Comparison of ENCODE assay signal across 1 cellular context in the genomic region with DNA sequence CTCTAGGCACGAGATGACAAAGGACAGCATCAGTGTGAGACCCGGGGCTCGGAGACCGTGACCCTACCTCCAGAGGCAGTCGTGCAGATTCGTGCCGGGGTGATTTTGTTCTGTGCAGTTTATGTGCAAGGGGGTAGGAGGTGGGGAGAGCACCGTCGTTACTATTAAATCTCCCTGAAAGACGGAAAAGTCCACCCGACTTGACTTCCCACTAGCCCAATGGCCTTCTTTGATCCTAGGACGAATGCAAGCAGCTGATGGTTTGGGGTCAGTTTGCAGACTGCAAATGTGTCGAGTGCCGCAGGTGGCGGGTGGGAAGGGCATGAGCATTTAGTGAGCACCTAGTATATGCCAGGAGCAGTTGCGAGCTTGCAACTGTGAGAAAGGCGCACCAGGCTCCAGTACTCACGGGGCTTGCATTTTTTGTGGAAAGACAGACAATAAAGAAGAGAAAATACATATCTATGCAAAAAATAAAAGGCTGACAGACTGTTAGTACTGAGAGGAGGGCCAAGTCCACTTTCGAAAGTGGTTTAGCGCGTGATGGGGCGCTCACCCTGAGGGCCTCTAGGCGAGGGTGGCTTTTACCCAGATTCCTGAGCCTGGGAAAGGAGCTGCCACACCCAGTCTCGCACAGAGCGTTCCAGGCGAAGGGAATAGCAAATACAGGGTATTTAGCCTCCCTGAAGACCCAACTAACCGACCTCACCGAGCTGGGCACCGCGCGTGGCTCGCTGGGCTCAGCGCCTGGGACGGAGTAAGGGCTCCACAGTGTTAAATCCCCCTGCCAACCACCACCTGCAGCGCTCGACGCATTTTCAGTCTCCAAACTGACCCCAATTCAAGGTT.
TF ChIP-seq lines count a peak whose summit lies in the region.

No MANE protein-coding gene starts in this region.

TF ChIP-seq in IMR-90, 13 proteins besides CTCF, POLR2A, EP300 and RAD21 (continued from another document):
- TF ChIP-seq MAFK (IDR thresholded peaks at IDR 0.05; ENCODE audit: low read depth, low read length): no peak
- no peak for TF ChIP-seq MAZ (IDR thresholded peaks at IDR 0.05; ENCODE audit: borderline replicate concordance, low read depth, low read length)
- no peak for TF ChIP-seq RFX5 (IDR thresholded peaks at IDR 0.05; ENCODE audit: low read depth, low read length)
- TF ChIP-seq, protein P1, sequence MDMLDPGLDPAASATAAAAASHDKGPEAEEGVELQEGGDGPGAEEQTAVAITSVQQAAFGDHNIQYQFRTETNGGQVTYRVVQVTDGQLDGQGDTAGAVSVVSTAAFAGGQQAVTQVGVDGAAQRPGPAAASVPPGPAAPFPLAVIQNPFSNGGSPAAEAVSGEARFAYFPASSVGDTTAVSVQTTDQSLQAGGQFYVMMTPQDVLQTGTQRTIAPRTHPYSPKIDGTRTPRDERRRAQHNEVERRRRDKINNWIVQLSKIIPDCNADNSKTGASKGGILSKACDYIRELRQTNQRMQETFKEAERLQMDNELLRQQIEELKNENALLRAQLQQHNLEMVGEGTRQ (IDR thresholded peaks at IDR 0.05; ENCODE audit: low read depth, low read length): no peak
- TF ChIP-seq, protein P2, sequence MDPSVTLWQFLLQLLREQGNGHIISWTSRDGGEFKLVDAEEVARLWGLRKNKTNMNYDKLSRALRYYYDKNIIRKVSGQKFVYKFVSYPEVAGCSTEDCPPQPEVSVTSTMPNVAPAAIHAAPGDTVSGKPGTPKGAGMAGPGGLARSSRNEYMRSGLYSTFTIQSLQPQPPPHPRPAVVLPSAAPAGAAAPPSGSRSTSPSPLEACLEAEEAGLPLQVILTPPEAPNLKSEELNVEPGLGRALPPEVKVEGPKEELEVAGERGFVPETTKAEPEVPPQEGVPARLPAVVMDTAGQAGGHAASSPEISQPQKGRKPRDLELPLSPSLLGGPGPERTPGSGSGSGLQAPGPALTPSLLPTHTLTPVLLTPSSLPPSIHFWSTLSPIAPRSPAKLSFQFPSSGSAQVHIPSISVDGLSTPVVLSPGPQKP (IDR thresholded peaks at IDR 0.05; ENCODE audit: borderline replicate concordance, low read depth, low read length): no peak
- no peak for TF ChIP-seq SMC3 (IDR thresholded peaks at IDR 0.05; ENCODE audit: low read depth, low read length)
- TF ChIP-seq BHLHE40 (IDR thresholded peaks at IDR 0.05; ENCODE audit: low read depth, low read length): no peak
